11 cellular contexts compared by ENCODE assay signal in the genomic region with DNA sequence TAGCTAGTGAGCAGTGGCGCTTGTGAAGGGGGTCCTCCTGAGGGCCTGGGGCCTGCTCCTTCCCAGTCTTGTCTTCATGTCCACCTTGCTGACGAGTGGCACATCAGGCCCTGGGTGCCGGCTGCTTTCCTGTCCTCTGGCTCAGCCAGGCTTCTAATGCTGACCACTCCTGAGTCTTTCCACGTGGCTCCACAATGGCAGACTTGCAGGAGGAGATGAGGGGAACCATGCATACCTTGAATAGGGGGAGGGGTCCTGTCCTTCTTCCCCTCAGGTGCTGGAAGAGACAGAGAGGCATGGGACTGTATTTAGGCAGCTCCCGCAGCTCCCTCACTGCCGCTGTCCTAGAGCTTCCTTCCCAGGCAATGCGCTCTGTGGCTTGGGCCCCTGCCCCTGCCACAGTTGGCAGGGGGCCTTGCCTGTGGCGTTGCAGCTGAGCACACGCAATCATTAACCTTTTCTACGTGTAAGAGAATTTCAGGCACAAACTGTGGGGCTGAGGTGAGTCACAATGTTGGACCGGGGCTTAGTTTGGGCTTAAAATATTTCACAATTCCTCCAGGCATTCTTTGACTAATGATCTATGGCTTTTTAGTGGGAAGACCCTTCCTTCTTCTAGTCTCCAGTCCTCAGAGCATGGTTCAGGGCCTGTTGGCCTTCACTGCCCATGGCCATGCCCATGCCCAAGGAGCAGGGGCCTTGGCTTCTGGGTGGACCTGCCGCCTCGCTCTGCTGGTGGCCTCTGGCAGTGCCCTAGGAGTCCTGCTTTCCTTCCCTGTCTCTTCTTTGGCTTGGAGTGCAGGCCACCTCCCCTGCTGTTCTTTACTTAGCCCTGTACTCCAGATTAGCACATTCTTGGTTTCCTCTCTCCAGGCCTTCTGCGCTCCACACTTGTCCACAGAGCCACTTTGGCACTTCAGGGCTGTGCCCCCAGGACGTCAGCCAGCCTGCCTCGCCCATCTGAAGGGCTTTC. TPM values are rescaled to one million over a fixed set of nuclear protein-coding genes. Genes with fewer than 3 reads are reported as not detected.
DNase-seq lines count a peak whose midpoint lies in the region; ATAC-seq and TF ChIP-seq lines count a peak whose summit lies in the region.
"Had no signal": no experiment of that assay in that cellular context is flagged by ENCODE, and none has a peak within 500 bp of the region (broad histone marks: within the 10 kb centered on the region; RNA-seq: fewer than 3 reads in every experiment).

No MANE protein-coding gene starts in this region.

- no peak for ATAC-seq in HG02610 (IDR thresholded peaks at IDR 0.05; ENCODE audit: unreplicated experiment)

- H3K9me3 ChIP-seq in MG63, result no peaks in the 10 kb centered on the region
- no peaks in the 10 kb centered on the region for H3K9me3 ChIP-seq in endodermal cell (ENCODE audit: control insufficient read depth, low read length)
- H3K9me3 ChIP-seq in muscle layer of duodenum (ENCODE audit: control insufficient read depth in 1 of 2, low read length in 2 of 2), result no peaks in the 10 kb centered on the region

- H3K4me1 ChIP-seq in endodermal cell (ENCODE audit: control insufficient read depth, insufficient read depth, low read length) (peaks cover 10% of the 10 kb centered on the region), muscle layer of duodenum (ENCODE audit: control insufficient read depth in 1 of 2, insufficient read depth in 2 of 2, low read length in 2 of 2) (peaks cover 16 to 67% of the 10 kb centered on the region in 2 donors)
- H3K4me1 ChIP-seq: parathyroid adenoma had no signal

- no peaks in the 10 kb centered on the region for H3K27me3 Mint-ChIP-seq in endodermal cell (ENCODE audit: insufficient read depth)
- H3K27me3 Mint-ChIP-seq: activated naive CD8-positive, alpha-beta T cell treated with anti-CD3 and anti-CD28 coated beads, Interleukin-2, amount 10 ng/mL, durations not matched to agents 7 days and 5 days had no signal

- H3K27me3 ChIP-seq in MG63 (no peaks in the 10 kb centered on the region), endodermal cell (ENCODE audit: control insufficient read depth, insufficient read depth, low read length, poor library complexity, severe bottlenecking) (no peaks in the 10 kb centered on the region), muscle layer of duodenum (ENCODE audit: low read depth, low read length) (no peaks in the 10 kb centered on the region)

- 78 to 81% methylated on average over 15 to 16 of the region's 16 CpGs for WGBS in endodermal cell (ENCODE audit: insufficient coverage in 1 of 2, insufficient read length in 1 of 2), 2 experiments

- H3K9ac ChIP-seq in endodermal cell (ENCODE audit: extremely low read depth, low read length, poor library complexity, severe bottlenecking), result no peak overlapping the region
- H3K9ac ChIP-seq: parathyroid adenoma had no signal

- H3K4me3 ChIP-seq in MG63, result no peak overlapping the region
- H3K4me3 ChIP-seq in endodermal cell (ENCODE audit: low read length), result no peak overlapping the region
- H3K4me3 ChIP-seq in muscle layer of duodenum (ENCODE audit: low read depth in 1 of 2, low read length in 2 of 2), result no peak overlapping the region

- H3K9me3 Mint-ChIP-seq in endodermal cell, result no peaks in the 10 kb centered on the region
- H3K9me3 Mint-ChIP-seq: activated naive CD8-positive, alpha-beta T cell treated with anti-CD3 and anti-CD28 coated beads, Interleukin-2, amount 10 ng/mL, durations not matched to agents 7 days and 5 days had no signal

- H3K36me3 ChIP-seq in MG63 (no peaks in the 10 kb centered on the region), endodermal cell (ENCODE audit: control insufficient read depth, insufficient read depth, low read length) (no peaks in the 10 kb centered on the region), muscle layer of duodenum (ENCODE audit: control insufficient read depth in 1 of 2, insufficient read depth in 2 of 2, low read length in 2 of 2) (peaks cover 1% of the 10 kb centered on the region in 2 donors)

- no peak overlapping the region for H3K4me3 Mint-ChIP-seq in endodermal cell
- H3K4me3 Mint-ChIP-seq: activated naive CD8-positive, alpha-beta T cell treated with anti-CD3 and anti-CD28 coated beads, Interleukin-2, amount 10 ng/mL, durations not matched to agents 7 days and 5 days had no signal

- peaks cover 33% of the 10 kb centered on the region for H3K4me1 Mint-ChIP-seq in endodermal cell

- H3K27ac ChIP-seq in endodermal cell (ENCODE audit: low read depth, low read length), result peak overlapping the region; percentile 33
- H3K27ac ChIP-seq in muscle layer of duodenum (ENCODE audit: low read length), result peak overlapping the region; percentile 39
- H3K27ac ChIP-seq: parathyroid adenoma had no signal

- DNase-seq in AG08395 (ENCODE audit: low spot score) (peak; percentile 65), MG63 (peak; percentile 90), endodermal cell (peak; percentile 74), D341Med (ENCODE audit: low spot score) (no peak), NOMO-1 (lab: John Stamatoyannopoulos, UW; ENCODE audit: unreplicated experiment in 2 of 2) (no peak), NCI-H748 treated with DMSO at 0.1 percent for 48 hours (lab: John Stamatoyannopoulos, UW) (no peak)
- DNase-seq: activated naive CD8-positive, alpha-beta T cell treated with anti-CD3 and anti-CD28 coated beads, Interleukin-2, amount 10 ng/mL, durations not matched to agents 7 days and 5 days; DND-41 had no signal

- peaks cover under 1% of the 10 kb centered on the region for H3K36me3 Mint-ChIP-seq in endodermal cell (ENCODE audit: low read depth)

- TF ChIP-seq CTCF in endodermal cell (conservative IDR thresholded peaks at IDR 0.05), result peak; percentile 50

- peak overlapping the region; percentile 89 for H3K27ac Mint-ChIP-seq in endodermal cell
- H3K27ac Mint-ChIP-seq: activated naive CD8-positive, alpha-beta T cell treated with anti-CD3 and anti-CD28 coated beads, Interleukin-2, amount 10 ng/mL, durations not matched to agents 7 days and 5 days had no signal

RNA-seq across cellular contexts. Expression of a gene that starts 39.1 kb away (rescaled TPM):
- 28.1 and 32.3 TPM in 2 replicates for total RNA-seq in MG63 (2014; rRNA removed; shearing (Covaris generic); ENCODE audit: low replicate concordance)
- total RNA-seq in endodermal cell, result 10 to 100 TPM; 72.8 to 79.7 TPM
- 79.7 TPM for polyA plus RNA-seq in endodermal cell (2013, experiment 1 of 2)
- 76.4 TPM for polyA plus RNA-seq in endodermal cell (2013, experiment 2 of 2)

RNA-seq across cellular contexts. Expression of a gene that starts 46.8 kb away (rescaled TPM):
- not detected in 2 replicates for total RNA-seq in MG63 (2014; rRNA removed; shearing (Covaris generic); ENCODE audit: low replicate concordance)
- not detected for total RNA-seq in endodermal cell
- not detected for polyA plus RNA-seq in endodermal cell (2013, experiment 1 of 2)
- not detected for polyA plus RNA-seq in endodermal cell (2013, experiment 2 of 2)
- total RNA-seq: activated naive CD8-positive, alpha-beta T cell treated with anti-CD3 and anti-CD28 coated beads, Interleukin-2, amount 10 ng/mL, durations not matched to agents 7 days and 5 days had no signal

RNA-seq across cellular contexts. Expression of a gene that starts 48.5 kb away (rescaled TPM):
- total RNA-seq in MG63 (2014; rRNA removed; shearing (Covaris generic); ENCODE audit: low replicate concordance), result not detected in 2 replicates
- total RNA-seq in endodermal cell, result not detected
- not detected for polyA plus RNA-seq in endodermal cell (2013, experiment 1 of 2)
- polyA plus RNA-seq in endodermal cell (2013, experiment 2 of 2), result not detected

Comparison
In these comparisons a context has a peak if more than half of its experiments do, and no peak if none do; other contexts are left out.
1. DNase-seq: peak in AG08395 (single experiment), MG63 (single experiment) and endodermal cell (single experiment); none in D341Med (single experiment), NOMO-1 (0 of 2) and NCI-H748 treated with DMSO at 0.1 percent for 48 hours (single experiment).